In genomic region chr17:19509281-19509852, GRCh38 we compare ENCODE assay signal across 1 cellular context. TPM values are rescaled to one million over a fixed set of nuclear protein-coding genes. Genes with fewer than 3 reads are reported as not detected.
"Had no signal": no experiment of that assay in that cellular context is flagged by ENCODE, and none has a peak within 500 bp of the region (broad histone marks: within the 10 kb centered on the region; RNA-seq: fewer than 3 reads in every experiment).

No MANE protein-coding gene starts in this region.

RNA-seq across cellular contexts. Expression of gene SLC47A1, which starts 24.3 kb away (rescaled TPM):
- total RNA-seq: body of pancreas had no signal
